In genomic region chr3:186160691-186161243, GRCh38 we compare ENCODE assay signal across 24 cellular contexts. TPM values are rescaled to one million over a fixed set of nuclear protein-coding genes. Genes with fewer than 3 reads are reported as not detected.
DNase-seq lines count a peak whose midpoint lies in the region; ATAC-seq and TF ChIP-seq lines count a peak whose summit lies in the region.
"Had no signal": no experiment of that assay in that cellular context is flagged by ENCODE, and none has a peak within 500 bp of the region (broad histone marks: within the 10 kb centered on the region; RNA-seq: fewer than 3 reads in every experiment).

No MANE protein-coding gene starts in this region.

- POLR2A ChIA-PET in WTC11 (lab: Charles Lee): no interaction called here

- H3K9me3 Mint-ChIP-seq in WTC11: no peaks in the 10 kb centered on the region
- H3K9me3 Mint-ChIP-seq: CD4-positive, alpha-beta memory T cell; HFFc6 had no signal

- no peak for ATAC-seq in GM18873 (IDR thresholded peaks at IDR 0.05; ENCODE audit: low FRiP score, unreplicated experiment)
- no peak for ATAC-seq in WTC11
- ATAC-seq in HG03025 (IDR thresholded peaks at IDR 0.05; ENCODE audit: low FRiP score, unreplicated experiment): no peak
- ATAC-seq: HepG2, Right ventricle myocardium inferior had no signal

- no peaks in the 10 kb centered on the region for H3K36me3 Mint-ChIP-seq in WTC11
- H3K36me3 Mint-ChIP-seq: CD4-positive, alpha-beta memory T cell had no signal

- no peaks in the 10 kb centered on the region for H3K4me1 Mint-ChIP-seq in WTC11
- H3K4me1 Mint-ChIP-seq: CD4-positive, alpha-beta memory T cell had no signal

- no peaks in the 10 kb centered on the region for H3K9me3 ChIP-seq in mesodermal cell (ENCODE audit: control insufficient read depth, low read length)
- H3K9me3 ChIP-seq: SJSA1 had no signal

- TF ChIP-seq CTCF in fibroblast of villous mesenchyme (IDR thresholded peaks at IDR 0.05; ENCODE audit: insufficient read depth, low read depth, low read length) (no peak), WTC11 (IDR thresholded peaks at IDR 0.05) (no peak)

- CTCF ChIA-PET in WTC11 (lab: Charles Lee): interaction anchor here (1.0 kb wide), 1 partner anchor 218 kb away, joined by 3 read pairs; no protein-coding TSS in a partner anchor

- 81 to 86% methylated on average over 8 to 9 of the region's 12 CpGs for WGBS in mesodermal cell (ENCODE audit: insufficient coverage in 2 of 2), 2 experiments

- peak overlapping the region; percentile 58 for H3K27ac ChIP-seq in mesodermal cell (ENCODE audit: low read depth, low read length, severe bottlenecking)
- H3K27ac ChIP-seq: 22Rv1; BLaER1 treated with 17β-estradiol and CSF1 and Interleukin-3, amounts not matched to agents 10 nM and 100 nM; SJSA1 had no signal

- H3K27me3 Mint-ChIP-seq in WTC11 (ENCODE audit: low read depth): peaks cover 3% of the 10 kb centered on the region; the same call in 1 of the 2 replicates

- H3K4me3 ChIP-seq in fibroblast of villous mesenchyme (ENCODE audit: low read depth, low read length): no peak overlapping the region
- no peak overlapping the region for H3K4me3 ChIP-seq in mesodermal cell (ENCODE audit: extremely low read depth, insufficient read depth, low read length, poor library complexity, severe bottlenecking)
- H3K4me3 ChIP-seq: BLaER1 treated with 17β-estradiol and CSF1 and Interleukin-3, amounts not matched to agents 10 nM and 100 nM; SJSA1 had no signal

- H3K4me1 ChIP-seq in mesodermal cell (ENCODE audit: control insufficient read depth, insufficient read depth, low read length, poor library complexity, severe bottlenecking): peaks cover 8% of the 10 kb centered on the region
- H3K4me1 ChIP-seq: SJSA1 had no signal

- peak; percentile 72 for DNase-seq in A172 (ENCODE audit: low spot score)
- DNase-seq in NCI-H226: peak; percentile 68
- peak; percentile 70 for DNase-seq in fibroblast of villous mesenchyme (ENCODE audit: low read depth)
- no peak for DNase-seq in COLO829 (ENCODE audit: low spot score)
- DNase-seq in WTC11 (ENCODE audit: low spot score): no peak
- DNase-seq: Calu3; CD4-positive, alpha-beta memory T cell; DMS153; H7; HFFc6; NCI-H1694; NCI-H2081; NCI-H2171 treated with DMSO at 0.1 percent for 48 hours; NCI-H446; NCI-H526; OCI-M1 had no signal

- H3K4me3 Mint-ChIP-seq in WTC11: no peak overlapping the region
- H3K4me3 Mint-ChIP-seq: CD4-positive, alpha-beta memory T cell; HFFc6 had no signal

- H3K27ac Mint-ChIP-seq in WTC11: no peak overlapping the region
- H3K27ac Mint-ChIP-seq: CD4-positive, alpha-beta memory T cell; HFFc6 had no signal

- H3K36me3 ChIP-seq in mesodermal cell (ENCODE audit: control insufficient read depth, insufficient read depth, low read length): no peaks in the 10 kb centered on the region
- H3K36me3 ChIP-seq: SJSA1 had no signal

TF ChIP-seq in WTC11, 78 proteins besides CTCF, POLR2A, EP300 and RAD21:
- no peak for TF ChIP-seq NFATC4 (CRISPR knock-in tag; IDR thresholded peaks at IDR 0.05)
- no peak for TF ChIP-seq ELF4 (CRISPR knock-in tag; IDR thresholded peaks at IDR 0.05; ENCODE audit: low read depth)
- no peak for TF ChIP-seq ATF3 (CRISPR knock-in tag; conservative IDR thresholded peaks at IDR 0.05)
- no peak for TF ChIP-seq ATF1 (CRISPR knock-in tag; IDR thresholded peaks at IDR 0.05)
- no peak for TF ChIP-seq ZNF512 (CRISPR knock-in tag; IDR thresholded peaks at IDR 0.05; ENCODE audit: borderline replicate concordance)
- no peak for TF ChIP-seq FOXJ3 (CRISPR knock-in tag; IDR thresholded peaks at IDR 0.05; ENCODE audit: borderline replicate concordance)
- no peak for TF ChIP-seq IRF1 (CRISPR knock-in tag; IDR thresholded peaks at IDR 0.05)
- no peak for TF ChIP-seq CREB1 (CRISPR knock-in tag; IDR thresholded peaks at IDR 0.05)
- no peak for TF ChIP-seq MAX (CRISPR knock-in tag; IDR thresholded peaks at IDR 0.05)
- TF ChIP-seq MXD4 (CRISPR knock-in tag; IDR thresholded peaks at IDR 0.05; ENCODE audit: borderline replicate concordance): no peak
- TF ChIP-seq USF1 (CRISPR knock-in tag; IDR thresholded peaks at IDR 0.05): no peak
- TF ChIP-seq E2F4 (CRISPR knock-in tag; IDR thresholded peaks at IDR 0.05; ENCODE audit: borderline replicate concordance, low read depth): no peak
- TF ChIP-seq ATF6 (CRISPR knock-in tag; IDR thresholded peaks at IDR 0.05): no peak
- no peak for TF ChIP-seq ZMAT4 (CRISPR knock-in tag; IDR thresholded peaks at IDR 0.05)

RNA-seq across cellular contexts. Expression of gene ETV5, which starts 51.9 kb away (rescaled TPM):
- total RNA-seq in A172 (2014; rRNA removed; shearing (Covaris generic)): 36.0 and 41.2 TPM in 2 replicates
- total RNA-seq in fibroblast of villous mesenchyme (43.8 and 54.8 TPM in 2 replicates), WTC11 (2021) (52.9 to 71.3 TPM (median 62.1 TPM) in 3 replicates)
- polyA plus RNA-seq in mesodermal cell (2013, experiment 1 of 2): 68.0 TPM
- polyA plus RNA-seq in mesodermal cell (2013, experiment 2 of 2): 54.7 TPM
- polyA plus RNA-seq: CD4-positive, alpha-beta memory T cell had no signal

Comparison
In these comparisons a context has a peak if more than half of its experiments do, and no peak if none do; other contexts are left out.
1. DNase-seq: peak in A172 (single experiment), NCI-H226 (single experiment) and fibroblast of villous mesenchyme (single experiment); none in COLO829 (single experiment) and WTC11 (single experiment).